In genomic region chr4:48654015-48654664, GRCh38 we compare ENCODE assay signal across 9 cellular contexts.
A peak's percentile ranks its signal among the peaks of the same experiment; 100 is the strongest.
DNase-seq lines count a peak whose midpoint lies in the region; ATAC-seq and TF ChIP-seq lines count a peak whose summit lies in the region.
"Had no signal": no experiment of that assay in that cellular context is flagged by ENCODE, and none has a peak within 500 bp of the region (broad histone marks: within the 10 kb centered on the region; RNA-seq: fewer than 3 reads in every experiment).

No MANE protein-coding gene starts in this region.

- H3K36me3 ChIP-seq in CD4-positive, alpha-beta memory T cell (ENCODE audit: insufficient read depth, low read length), result no peaks in the 10 kb centered on the region
- H3K36me3 ChIP-seq in OCI-LY1 (ENCODE audit: insufficient read depth, low read length) (no peaks in the 10 kb centered on the region), fibroblast of lung (ENCODE audit: control insufficient read depth, insufficient read depth, low read length) (no peaks in the 10 kb centered on the region), breast epithelium (no peaks in the 10 kb centered on the region)

- no peaks in the 10 kb centered on the region for H3K9me3 Mint-ChIP-seq in CD4-positive, alpha-beta memory T cell
- H3K9me3 Mint-ChIP-seq in nephron progenitor cell, result no peaks in the 10 kb centered on the region

- H3K4me1 Mint-ChIP-seq in CD4-positive, alpha-beta memory T cell, result peaks cover 39 to 51% (median 47%) of the 10 kb centered on the region in 4 donors
- peaks cover 10% of the 10 kb centered on the region for H3K4me1 Mint-ChIP-seq in nephron progenitor cell

- H3K27me3 Mint-ChIP-seq in CD4-positive, alpha-beta memory T cell, result no peaks in the 10 kb centered on the region
- peaks cover 4% of the 10 kb centered on the region for H3K27me3 Mint-ChIP-seq in nephron progenitor cell (ENCODE audit: low read depth, poor library complexity)

- H3K36me3 Mint-ChIP-seq in CD4-positive, alpha-beta memory T cell, result peaks cover 8 to 10% of the 10 kb centered on the region in 2 donors
- no peaks in the 10 kb centered on the region for H3K36me3 Mint-ChIP-seq in nephron progenitor cell (ENCODE audit: low read depth)

- no peak for DNase-seq in CD4-positive, alpha-beta memory T cell
- peak; percentile 14 to 42 for DNase-seq in fibroblast of lung (ENCODE audit: low read depth in 2 of 2)
- DNase-seq in nephron progenitor cell, result no peak
- DNase-seq in breast epithelium (ENCODE audit: low spot score in 2 of 2), result no peak
- no peak for DNase-seq in mesenteric fat pad (ENCODE audit: low spot score)
- DNase-seq in foreskin keratinocyte, result no peak
- DNase-seq: NCI-H187 had no signal

- H3K4me3 Mint-ChIP-seq in CD4-positive, alpha-beta memory T cell, result peak overlapping the region in 7 of 8 donors; percentile 39 to 80 (median 63)
- H3K4me3 Mint-ChIP-seq in nephron progenitor cell, result no peak overlapping the region

- TF ChIP-seq POLR2A in breast epithelium (IDR thresholded peaks at IDR 0.05), result no peak

- H3K9me3 ChIP-seq in CD4-positive, alpha-beta memory T cell (ENCODE audit: control insufficient read depth in 1 of 2, low read length in 2 of 2), result no peaks in the 10 kb centered on the region
- H3K9me3 ChIP-seq in OCI-LY1 (ENCODE audit: low read length) (no peaks in the 10 kb centered on the region), fibroblast of lung (ENCODE audit: control insufficient read depth, insufficient read depth, low read depth, low read length) (no peaks in the 10 kb centered on the region), breast epithelium (no peaks in the 10 kb centered on the region)

- H3K9me2 ChIP-seq in OCI-LY1 (ENCODE audit: low read depth, low read length), result no peaks in the 10 kb centered on the region

- POLR2A ChIA-PET in CD4-positive, alpha-beta memory T cell (lab: Charles Lee; ENCODE audit: partially characterized antibody), result interaction anchor here (1.3 kb wide), 1 partner anchor 127 kb away, joined by 3 read pairs; no protein-coding TSS in a partner anchor

- no peaks in the 10 kb centered on the region for H3K27me3 ChIP-seq in CD4-positive, alpha-beta memory T cell (ENCODE audit: insufficient read depth, low read length)
- H3K27me3 ChIP-seq in OCI-LY1 (ENCODE audit: insufficient read depth, low read length) (no peaks in the 10 kb centered on the region), fibroblast of lung (ENCODE audit: control insufficient read depth, insufficient read depth, low read length) (no peaks in the 10 kb centered on the region), breast epithelium (no peaks in the 10 kb centered on the region), foreskin keratinocyte (no peaks in the 10 kb centered on the region)

- H3K27ac Mint-ChIP-seq in CD4-positive, alpha-beta memory T cell, result peak overlapping the region in 6 of 7 donors; percentile 6 to 76 (median 36)
- peak overlapping the region; percentile 74 for H3K27ac Mint-ChIP-seq in nephron progenitor cell

- no peak overlapping the region for H3K27ac ChIP-seq in CD4-positive, alpha-beta memory T cell (ENCODE audit: low read depth, low read length)
- H3K27ac ChIP-seq in OCI-LY1 (ENCODE audit: low read depth, low read length, poor library complexity, severe bottlenecking) (peak overlapping the region; percentile 0), fibroblast of lung (ENCODE audit: insufficient read depth, low read length) (no peak overlapping the region), breast epithelium (no peak overlapping the region), foreskin keratinocyte (no peak overlapping the region)

- H3K4me2 ChIP-seq in OCI-LY1 (ENCODE audit: low read length) (peak overlapping the region; percentile 12; the same call in 1 of the 2 replicates), fibroblast of lung (ENCODE audit: extremely low read depth, insufficient read depth, low read length) (peak overlapping the region; percentile 82)

- peaks cover 29% of the 10 kb centered on the region for H3K4me1 ChIP-seq in CD4-positive, alpha-beta memory T cell (ENCODE audit: insufficient read depth, low read length)
- H3K4me1 ChIP-seq in OCI-LY1 (ENCODE audit: insufficient read depth, low read length, severe bottlenecking), result peaks cover 17% of the 10 kb centered on the region
- peaks cover 4% of the 10 kb centered on the region for H3K4me1 ChIP-seq in fibroblast of lung (ENCODE audit: control insufficient read depth, extremely low read depth, insufficient read depth, low read length)
- no peaks in the 10 kb centered on the region for H3K4me1 ChIP-seq in breast epithelium
- H3K4me1 ChIP-seq in foreskin keratinocyte, result peaks cover 24% of the 10 kb centered on the region

- H3K4me3 ChIP-seq in CD4-positive, alpha-beta memory T cell (ENCODE audit: low read length in 2 of 2), result no peak overlapping the region
- no peak overlapping the region for H3K4me3 ChIP-seq in OCI-LY1 (ENCODE audit: low read depth, low read length, poor library complexity, severe bottlenecking)
- H3K4me3 ChIP-seq in fibroblast of lung (replicated peaks in 1 of 4; ENCODE audit: control extremely low read depth in 1 of 4, insufficient read depth in 1 of 4, low read depth in 3 of 4, low read length in 4 of 4), result peak overlapping the region in 1 of 4 experiments; percentile 28
- H3K4me3 ChIP-seq in breast epithelium, result peak overlapping the region in 1 of 3 donors; percentile 3

- TF ChIP-seq CTCF in OCI-LY1 (IDR thresholded peaks at IDR 0.05; ENCODE audit: low read length), result no peak
- no peak for TF ChIP-seq CTCF in fibroblast of lung (conservative IDR thresholded peaks at IDR 0.05 in 1 of 2, IDR thresholded peaks at IDR 0.05 in 1 of 2; ENCODE audit: low read depth in 1 of 2, low read length in 2 of 2)
- TF ChIP-seq CTCF in nephron progenitor cell (IDR thresholded peaks at IDR 0.05), result no peak
- no peak for TF ChIP-seq CTCF in breast epithelium (IDR thresholded peaks at IDR 0.05)
- TF ChIP-seq CTCF in foreskin keratinocyte (conservative IDR thresholded peaks at IDR 0.05), result no peak

- H4K20me1 ChIP-seq in OCI-LY1 (ENCODE audit: insufficient read depth, low read length) (no peaks in the 10 kb centered on the region; the same call in 1 of the 2 replicates), fibroblast of lung (ENCODE audit: control insufficient read depth, extremely low read depth, insufficient read depth, low read length) (no peaks in the 10 kb centered on the region)

- ATAC-seq in HG03280 (IDR thresholded peaks at IDR 0.05; ENCODE audit: unreplicated experiment), result no peak
- no peak for ATAC-seq in foreskin keratinocyte

- intact Hi-C loops in CD4-positive, alpha-beta memory T cell (cut with micrococcal nuclease), result no loop called here
- intact Hi-C loops in breast epithelium (cut with DNase I; ENCODE audit: low total_unique reads), result no loop called here

- CTCF ChIA-PET in CD4-positive, alpha-beta memory T cell (lab: Charles Lee; ENCODE audit: partially characterized antibody), result interaction anchor here (1.0 to 2.0 kb wide), 4 partner anchors 8 to 15 kb away, joined by 3 to 7 read pairs (median 4); no protein-coding TSS in a partner anchor

- H3K79me2 ChIP-seq in OCI-LY1 (ENCODE audit: insufficient read depth, low read length) (no peaks in the 10 kb centered on the region; the same call in none of the 2 replicates), fibroblast of lung (ENCODE audit: control insufficient read depth, insufficient read depth, low read length) (no peaks in the 10 kb centered on the region)

- H3F3A ChIP-seq in OCI-LY1 (ENCODE audit: insufficient read depth, low read length), result peaks cover 4% of the 10 kb centered on the region; the same call in 1 of the 2 replicates

- H3K9ac ChIP-seq in OCI-LY1 (ENCODE audit: low read length), result no peak overlapping the region
- no peak overlapping the region for H3K9ac ChIP-seq in fibroblast of lung (ENCODE audit: insufficient read depth, low read length)

- H2AFZ ChIP-seq in OCI-LY1 (ENCODE audit: low read length), result no peak overlapping the region
- no peak overlapping the region for H2AFZ ChIP-seq in fibroblast of lung (ENCODE audit: low read length)

Comparison
In these comparisons a context has a peak if more than half of its experiments do, and no peak if none do; other contexts are left out.
1. DNase-seq: peak in fibroblast of lung (2 of 2); none in CD4-positive, alpha-beta memory T cell (0 of 5), nephron progenitor cell (single experiment), breast epithelium (0 of 2), mesenteric fat pad (single experiment) and foreskin keratinocyte (0 of 2).